In genomic region chr16:57462209-57462977, GRCh38 we compare ENCODE assay signal across 1 cellular context.
TF ChIP-seq lines count a peak whose summit lies in the region.

TSS of gene POLR2C (plus strand) at chr16:57462679. CDS start at chr16:57462725, 46 bp downstream.

TF ChIP-seq in SK-N-SH treated with all-trans-retinoic acid at 6 μM for 48 hours, 23 proteins besides CTCF, POLR2A, EP300 and RAD21 (continued from another document):
- TF ChIP-seq, protein P1, sequence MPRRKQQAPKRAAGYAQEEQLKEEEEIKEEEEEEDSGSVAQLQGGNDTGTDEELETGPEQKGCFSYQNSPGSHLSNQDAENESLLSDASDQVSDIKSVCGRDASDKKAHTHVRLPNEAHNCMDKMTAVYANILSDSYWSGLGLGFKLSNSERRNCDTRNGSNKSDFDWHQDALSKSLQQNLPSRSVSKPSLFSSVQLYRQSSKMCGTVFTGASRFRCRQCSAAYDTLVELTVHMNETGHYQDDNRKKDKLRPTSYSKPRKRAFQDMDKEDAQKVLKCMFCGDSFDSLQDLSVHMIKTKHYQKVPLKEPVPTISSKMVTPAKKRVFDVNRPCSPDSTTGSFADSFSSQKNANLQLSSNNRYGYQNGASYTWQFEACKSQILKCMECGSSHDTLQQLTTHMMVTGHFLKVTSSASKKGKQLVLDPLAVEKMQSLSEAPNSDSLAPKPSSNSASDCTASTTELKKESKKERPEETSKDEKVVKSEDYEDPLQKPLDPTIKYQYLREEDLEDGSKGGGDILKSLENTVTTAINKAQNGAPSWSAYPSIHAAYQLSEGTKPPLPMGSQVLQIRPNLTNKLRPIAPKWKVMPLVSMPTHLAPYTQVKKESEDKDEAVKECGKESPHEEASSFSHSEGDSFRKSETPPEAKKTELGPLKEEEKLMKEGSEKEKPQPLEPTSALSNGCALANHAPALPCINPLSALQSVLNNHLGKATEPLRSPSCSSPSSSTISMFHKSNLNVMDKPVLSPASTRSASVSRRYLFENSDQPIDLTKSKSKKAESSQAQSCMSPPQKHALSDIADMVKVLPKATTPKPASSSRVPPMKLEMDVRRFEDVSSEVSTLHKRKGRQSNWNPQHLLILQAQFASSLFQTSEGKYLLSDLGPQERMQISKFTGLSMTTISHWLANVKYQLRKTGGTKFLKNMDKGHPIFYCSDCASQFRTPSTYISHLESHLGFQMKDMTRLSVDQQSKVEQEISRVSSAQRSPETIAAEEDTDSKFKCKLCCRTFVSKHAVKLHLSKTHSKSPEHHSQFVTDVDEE (CRISPR knock-in tag; IDR thresholded peaks at IDR 0.05), result no peak
- TF ChIP-seq POU6F1 (CRISPR knock-in tag; IDR thresholded peaks at IDR 0.05; ENCODE audit: borderline replicate concordance, low read depth), result no peak
- TF ChIP-seq ARNTL (CRISPR knock-in tag; IDR thresholded peaks at IDR 0.05; ENCODE audit: borderline replicate concordance, low read depth), result no peak
